In the genomic region with DNA sequence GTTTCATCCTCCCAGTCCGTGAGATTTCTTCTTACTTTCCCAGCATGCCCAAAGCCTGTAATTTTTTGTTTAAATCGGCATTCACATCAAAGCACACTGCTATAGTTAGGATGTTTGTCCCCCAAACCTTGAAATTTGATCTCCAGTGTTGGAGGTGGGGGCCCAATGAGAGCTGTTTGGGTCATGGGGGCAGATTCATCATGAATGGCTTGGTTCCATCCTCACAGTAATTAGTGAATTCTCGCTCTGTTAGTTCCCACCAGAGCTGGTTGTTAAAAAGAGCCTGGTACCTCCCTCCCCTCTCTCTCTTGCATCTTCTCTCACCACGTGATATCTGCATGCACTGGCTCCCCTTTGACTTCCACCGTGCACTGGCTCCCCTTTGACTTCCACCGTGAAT, we compare ENCODE assay signal across 37 cellular contexts.
"Had no signal": no experiment of that assay in that cellular context is flagged by ENCODE, and none has a peak within 500 bp of the region (broad histone marks: within the 10 kb centered on the region; RNA-seq: fewer than 3 reads in every experiment).

No MANE protein-coding gene starts in this region.

- H3K36me3 ChIP-seq: adrenal gland, WERI-Rb-1 had no signal

- H3K9me3 ChIP-seq: adrenal gland, body of pancreas, esophagus squamous epithelium, gastroesophageal sphincter, heart right ventricle had no signal

- H3K4me3 Mint-ChIP-seq: activated CD4-positive, alpha-beta memory T cell treated with anti-CD3 and anti-CD28 coated beads for 36 hours; activated CD4-positive, alpha-beta T cell treated with anti-CD3 and anti-CD28 coated beads for 36 hours; activated CD4-positive, alpha-beta T cell treated with anti-CD3 and anti-CD28 coated beads, Interleukin-2, amount 10 ng/mL, durations not matched to agents 24 days and 14 days; activated CD8-positive, alpha-beta memory T cell treated with anti-CD3 and anti-CD28 coated beads, Interleukin-2, amount 10 ng/mL, durations not matched to agents 7 days and 5 days; activated CD8-positive, alpha-beta T cell treated with anti-CD3 and anti-CD28 coated beads, Interleukin-2, amount 10 ng/mL, durations not matched to agents 7 days and 5 days; activated naive CD4-positive, alpha-beta T cell treated with anti-CD3 and anti-CD28 coated beads for 36 hours; activated naive CD4-positive, alpha-beta T cell treated with anti-CD3 and anti-CD28 coated beads, Interleukin-2, amount 50 U/mL, for 24 hours; activated naive CD8-positive, alpha-beta T cell treated with anti-CD3 and anti-CD28 coated beads for 36 hours; activated naive CD8-positive, alpha-beta T cell treated with anti-CD3 and anti-CD28 coated beads, Interleukin-2, amount 50 U/mL, for 24 hours; activated T-helper 1 cell treated with anti-CD3 and anti-CD28 coated beads, Interleukin-12 subunit alpha, Interleukin-12 subunit beta, Interleukin-2, Interleukin-4 antibody, amounts not matched to agents 30 ng/mL and 10 ng/mL and 1 ng/mL, durations not matched to agents 14 hours and 24 hours and 36 hours; T-helper 17 cell; T-helper 2 cell treated with Interferon-gamma antibody and Interleukin-4, amounts not matched to agents 5 μg/mL and 100 μg/mL, for 36 hours had no signal

- DNase-seq: activated CD4-positive, alpha-beta memory T cell treated with anti-CD3 and anti-CD28 coated beads for 36 hours; activated CD4-positive, alpha-beta T cell treated with anti-CD3 and anti-CD28 coated beads for 36 hours; activated CD4-positive, alpha-beta T cell treated with anti-CD3 and anti-CD28 coated beads, Interleukin-2, amount 10 ng/mL, durations not matched to agents 24 days and 14 days; activated CD4-positive, CD25-positive, alpha-beta regulatory T cell; activated CD4-positive, CD25-positive, alpha-beta regulatory T cell treated with anti-CD3 and anti-CD28 coated beads, Interleukin-2, amount 50 U/mL, for 72 hours; activated CD8-positive, alpha-beta memory T cell treated with anti-CD3 and anti-CD28 coated beads, Interleukin-2, amount 10 ng/mL, durations not matched to agents 7 days and 5 days; activated CD8-positive, alpha-beta memory T cell treated with anti-CD3 and anti-CD28 coated beads, Interleukin-2, amount 50 U/mL, for 4 hours; activated CD8-positive, alpha-beta T cell treated with anti-CD3 and anti-CD28 coated beads, Interleukin-2, amount 10 ng/mL, durations not matched to agents 7 days and 5 days; activated effector memory CD4-positive, alpha-beta T cell treated with anti-CD3 and anti-CD28 coated beads, Interleukin-2, amount 50 U/mL, for 16 hours; activated naive CD4-positive, alpha-beta T cell treated with anti-CD3 and anti-CD28 coated beads for 36 hours; activated naive CD8-positive, alpha-beta T cell treated with anti-CD3 and anti-CD28 coated beads for 36 hours; activated naive CD8-positive, alpha-beta T cell treated with anti-CD3 and anti-CD28 coated beads, Interleukin-2, amount 50 U/mL, for 24 hours; activated T-cell treated with anti-CD3 and anti-CD28 coated beads, Interleukin-2, amount 50 U/mL, for 1 hour; activated T-cell treated with anti-CD3 and anti-CD28 coated beads, Interleukin-2, amount 50 U/mL, for 48 hours; adrenal gland; amygdala; aorta; body of pancreas; caudate nucleus; cortex of kidney; dermis blood vessel endothelial cell; effector CD8-positive, alpha-beta T cell; esophagus squamous epithelium; foreskin melanocyte; heart right ventricle; T-helper 17 cell; T1000; WERI-Rb-1 had no signal

- H3K27me3 ChIP-seq: adrenal gland, body of pancreas, esophagus squamous epithelium, gastroesophageal sphincter, heart right ventricle had no signal

- H3K4me1 ChIP-seq: adrenal gland, body of pancreas, esophagus squamous epithelium had no signal

- H3K27me3 Mint-ChIP-seq: activated CD4-positive, alpha-beta memory T cell treated with anti-CD3 and anti-CD28 coated beads for 36 hours; activated CD4-positive, alpha-beta T cell treated with anti-CD3 and anti-CD28 coated beads for 36 hours; activated CD4-positive, alpha-beta T cell treated with anti-CD3 and anti-CD28 coated beads, Interleukin-2, amount 10 ng/mL, durations not matched to agents 24 days and 14 days; activated CD8-positive, alpha-beta memory T cell treated with anti-CD3 and anti-CD28 coated beads, Interleukin-2, amount 10 ng/mL, durations not matched to agents 7 days and 5 days; activated naive CD4-positive, alpha-beta T cell treated with anti-CD3 and anti-CD28 coated beads, Interleukin-2, amount 50 U/mL, for 24 hours; activated naive CD8-positive, alpha-beta T cell treated with anti-CD3 and anti-CD28 coated beads for 36 hours; activated naive CD8-positive, alpha-beta T cell treated with anti-CD3 and anti-CD28 coated beads, Interleukin-2, amount 50 U/mL, for 24 hours; T-helper 17 cell had no signal

- H3K27ac Mint-ChIP-seq: activated CD4-positive, alpha-beta memory T cell treated with anti-CD3 and anti-CD28 coated beads for 36 hours; activated CD4-positive, alpha-beta T cell treated with anti-CD3 and anti-CD28 coated beads for 36 hours; activated CD4-positive, alpha-beta T cell treated with anti-CD3 and anti-CD28 coated beads, Interleukin-2, amount 10 ng/mL, durations not matched to agents 24 days and 14 days; activated CD8-positive, alpha-beta memory T cell treated with anti-CD3 and anti-CD28 coated beads, Interleukin-2, amount 10 ng/mL, durations not matched to agents 7 days and 5 days; activated CD8-positive, alpha-beta T cell treated with anti-CD3 and anti-CD28 coated beads, Interleukin-2, amount 10 ng/mL, durations not matched to agents 7 days and 5 days; activated naive CD4-positive, alpha-beta T cell treated with anti-CD3 and anti-CD28 coated beads for 36 hours; activated naive CD4-positive, alpha-beta T cell treated with anti-CD3 and anti-CD28 coated beads, Interleukin-2, amount 50 U/mL, for 24 hours; activated naive CD8-positive, alpha-beta T cell treated with anti-CD3 and anti-CD28 coated beads for 36 hours; activated naive CD8-positive, alpha-beta T cell treated with anti-CD3 and anti-CD28 coated beads, Interleukin-2, amount 50 U/mL, for 24 hours; activated T-helper 1 cell treated with anti-CD3 and anti-CD28 coated beads, Interleukin-12 subunit alpha, Interleukin-12 subunit beta, Interleukin-2, Interleukin-4 antibody, amounts not matched to agents 30 ng/mL and 10 ng/mL and 1 ng/mL, durations not matched to agents 14 hours and 24 hours and 36 hours; activated T-helper 2 cell treated with anti-CD3 and anti-CD28 coated beads, Interferon-gamma antibody, Interleukin-2, Interleukin-4, amounts not matched to agents 10 μg/mL and 5 μg/mL and 100 μg/mL, durations not matched to agents 14 hours and 24 hours and 36 hours; T-helper 17 cell; T-helper 2 cell treated with Interferon-gamma antibody and Interleukin-4, amounts not matched to agents 5 μg/mL and 100 μg/mL, for 36 hours had no signal

- H3K36me3 Mint-ChIP-seq: activated CD8-positive, alpha-beta memory T cell treated with anti-CD3 and anti-CD28 coated beads, Interleukin-2, amount 10 ng/mL, durations not matched to agents 7 days and 5 days had no signal

- H3K9me3 Mint-ChIP-seq: activated CD4-positive, alpha-beta memory T cell treated with anti-CD3 and anti-CD28 coated beads for 36 hours; activated naive CD4-positive, alpha-beta T cell treated with anti-CD3 and anti-CD28 coated beads for 36 hours; activated naive CD4-positive, alpha-beta T cell treated with anti-CD3 and anti-CD28 coated beads, Interleukin-2, amount 50 U/mL, for 24 hours; activated naive CD8-positive, alpha-beta T cell treated with anti-CD3 and anti-CD28 coated beads for 36 hours; activated naive CD8-positive, alpha-beta T cell treated with anti-CD3 and anti-CD28 coated beads, Interleukin-2, amount 50 U/mL, for 24 hours; activated T-helper 1 cell treated with anti-CD3 and anti-CD28 coated beads, Interleukin-12 subunit alpha, Interleukin-12 subunit beta, Interleukin-2, Interleukin-4 antibody, amounts not matched to agents 30 ng/mL and 10 ng/mL and 1 ng/mL, durations not matched to agents 14 hours and 24 hours and 36 hours; activated T-helper 2 cell treated with anti-CD3 and anti-CD28 coated beads, Interferon-gamma antibody, Interleukin-2, Interleukin-4, amounts not matched to agents 10 μg/mL and 5 μg/mL and 100 μg/mL, durations not matched to agents 14 hours and 24 hours and 36 hours; T-helper 2 cell treated with Interferon-gamma antibody and Interleukin-4, amounts not matched to agents 5 μg/mL and 100 μg/mL, for 36 hours had no signal

- H3K4me1 Mint-ChIP-seq: activated CD4-positive, alpha-beta T cell treated with anti-CD3 and anti-CD28 coated beads for 36 hours; activated CD4-positive, alpha-beta T cell treated with anti-CD3 and anti-CD28 coated beads, Interleukin-2, amount 10 ng/mL, durations not matched to agents 24 days and 14 days; activated CD8-positive, alpha-beta memory T cell treated with anti-CD3 and anti-CD28 coated beads, Interleukin-2, amount 10 ng/mL, durations not matched to agents 7 days and 5 days; activated naive CD4-positive, alpha-beta T cell treated with anti-CD3 and anti-CD28 coated beads, Interleukin-2, amount 50 U/mL, for 24 hours; activated naive CD8-positive, alpha-beta T cell treated with anti-CD3 and anti-CD28 coated beads for 36 hours; activated naive CD8-positive, alpha-beta T cell treated with anti-CD3 and anti-CD28 coated beads, Interleukin-2, amount 50 U/mL, for 24 hours; T-helper 17 cell had no signal

- H3K4me3 ChIP-seq: adrenal gland, body of pancreas, esophagus squamous epithelium, gastroesophageal sphincter, heart right ventricle had no signal

- ATAC-seq: activated CD4-positive, alpha-beta T cell treated with anti-CD3 and anti-CD28 coated beads for 36 hours; activated CD8-positive, alpha-beta memory T cell treated with anti-CD3 and anti-CD28 coated beads, Interleukin-2, amount 10 ng/mL, durations not matched to agents 7 days and 5 days; activated CD8-positive, alpha-beta T cell treated with anti-CD3 and anti-CD28 coated beads, Interleukin-2, amount 10 ng/mL, durations not matched to agents 7 days and 5 days; activated naive CD8-positive, alpha-beta T cell treated with anti-CD3 and anti-CD28 coated beads, Interleukin-2, amount 50 U/mL, for 24 hours; body of pancreas; gastroesophageal sphincter; heart right ventricle; T-helper 17 cell had no signal

- H3K27ac ChIP-seq: adrenal gland, body of pancreas, epithelial cell of prostate, esophagus squamous epithelium, gastroesophageal sphincter, heart right ventricle, WERI-Rb-1 had no signal

- FAIRE-seq: colon, endometrium, endothelial cell of umbilical vein had no signal
